Comparison of ENCODE assay signal across 19 cellular contexts in genomic region chr13:72970301-72970880, GRCh38.
DNase-seq lines count a peak whose midpoint lies in the region; ATAC-seq, FAIRE-seq and TF ChIP-seq lines count a peak whose summit lies in the region.
"Had no signal": no experiment of that assay in that cellular context is flagged by ENCODE, and none has a peak within 500 bp of the region (broad histone marks: within the 10 kb centered on the region; RNA-seq: fewer than 3 reads in every experiment).

No MANE protein-coding gene starts in this region.

- H3K27me3 Mint-ChIP-seq in CD4-positive, alpha-beta T cell, result no peaks in the 10 kb centered on the region
- H3K27me3 Mint-ChIP-seq in activated T-helper 1 cell treated with anti-CD3 and anti-CD28 coated beads, Interleukin-12 subunit alpha, Interleukin-12 subunit beta, Interleukin-2, Interleukin-4 antibody, amounts not matched to agents 30 ng/mL and 10 ng/mL and 1 ng/mL, durations not matched to agents 14 hours and 24 hours and 36 hours (ENCODE audit: insufficient read depth), result no peaks in the 10 kb centered on the region
- H3K27me3 Mint-ChIP-seq: B cell; CD4-positive, alpha-beta memory T cell had no signal

- H3K79me1 ChIP-seq in mesenchymal stem cell (replicated peaks; ENCODE audit: low read length, poor library complexity, severe bottlenecking), result peaks cover 2% of the 10 kb centered on the region

- no peak for TF ChIP-seq CTCF in mammary epithelial cell (conservative IDR thresholded peaks at IDR 0.05 in 1 of 2, IDR thresholded peaks at IDR 0.05 in 1 of 2; ENCODE audit: extremely low read depth in 1 of 2, insufficient read depth in 1 of 2, low read depth in 1 of 2, low read length in 2 of 2)
- TF ChIP-seq CTCF in CD4-positive, alpha-beta T cell (IDR thresholded peaks at IDR 0.05), result no peak

- no peak overlapping the region for H4K8ac ChIP-seq in mesenchymal stem cell (ENCODE audit: low read length)

- in situ Hi-C loops in mammary epithelial cell (cut with MboI; ENCODE audit: low sequenced_read_pairs in 2 of 2), result no loop called here

- POLR2A ChIA-PET in CD4-positive, alpha-beta T cell (lab: Charles Lee), result no interaction called here

- H3K4me3 ChIP-seq in mammary epithelial cell (replicated peaks in 1 of 3; ENCODE audit: insufficient read depth in 1 of 3, low read depth in 2 of 3, low read length in 3 of 3) (no peak overlapping the region), small intestine (ENCODE audit: low read depth in 1 of 2, low read length in 2 of 2) (no peak overlapping the region), mesenchymal stem cell (ENCODE audit: insufficient read depth in 1 of 2, low read depth in 1 of 2, low read length in 2 of 2) (no peak overlapping the region)

- DNase-seq in HT-29 (ENCODE audit: low spot score) (peak; percentile 80), mammary epithelial cell (peak; percentile 10), iris pigment epithelial cell (ENCODE audit: low read depth) (peak; percentile 32), small intestine (peak; percentile 92), mesenchymal stem cell (no peak)
- DNase-seq in CD4-positive, alpha-beta T cell, result no peak
- DNase-seq in activated T-helper 1 cell treated with anti-CD3 and anti-CD28 coated beads, Interleukin-12 subunit alpha, Interleukin-12 subunit beta, Interleukin-2, Interleukin-4 antibody, amounts not matched to agents 30 ng/mL and 10 ng/mL and 1 ng/mL, durations not matched to agents 14 hours and 24 hours and 36 hours (ENCODE audit: low spot score), result no peak
- DNase-seq: CD4-positive, alpha-beta memory T cell; GOT3; KG1; MM.1S; NCI-H1105 treated with DMSO at 0.1 percent for 48 hours; NCI-H2029; NCI-H2171 treated with DMSO at 0.1 percent for 48 hours; NCI-H82 had no signal

- dilution Hi-C loops in mammary epithelial cell (cut with HindIII; ENCODE audit: low sequenced_read_pairs), result no loop called here

- no peak overlapping the region for H2BK12ac ChIP-seq in mesenchymal stem cell (ENCODE audit: low read length in 2 of 2)

- ATAC-seq in CD4-positive, alpha-beta T cell (ENCODE audit: poor library complexity), result no peak
- ATAC-seq: Panc1, Right ventricle myocardium inferior had no signal

- no peaks in the 10 kb centered on the region for H3K4me1 ChIP-seq in mammary epithelial cell (ENCODE audit: insufficient read depth, low read length)
- H3K4me1 ChIP-seq in small intestine (ENCODE audit: control insufficient read depth in 2 of 2, insufficient read depth in 1 of 2, low read depth in 1 of 2, low read length in 1 of 2), result no peaks in the 10 kb centered on the region
- H3K4me1 ChIP-seq in mesenchymal stem cell (ENCODE audit: control insufficient read depth, insufficient read depth, low read depth, low read length), result no peaks in the 10 kb centered on the region

- no peaks in the 10 kb centered on the region for H3K9me3 Mint-ChIP-seq in CD4-positive, alpha-beta T cell
- H3K9me3 Mint-ChIP-seq in activated T-helper 1 cell treated with anti-CD3 and anti-CD28 coated beads, Interleukin-12 subunit alpha, Interleukin-12 subunit beta, Interleukin-2, Interleukin-4 antibody, amounts not matched to agents 30 ng/mL and 10 ng/mL and 1 ng/mL, durations not matched to agents 14 hours and 24 hours and 36 hours, result no peaks in the 10 kb centered on the region
- H3K9me3 Mint-ChIP-seq: CD4-positive, alpha-beta memory T cell had no signal

- H2BK15ac ChIP-seq in mesenchymal stem cell (ENCODE audit: low read depth, poor library complexity, severe bottlenecking), result no peak overlapping the region

- WGBS in mammary epithelial cell (ENCODE audit: low coverage, missing lambda C conversion rate), result 81% methylated on average over 2 of the region's 2 CpGs
- 13 to 67% (median 36%) methylated on average over 2 of the region's 2 CpGs for WGBS in small intestine, 3 donors
- no CpG with 5 or more reads among the region's 2 CpGs for WGBS in mesenchymal stem cell

- CTCF ChIA-PET in mammary epithelial cell (lab: Charles Lee; ENCODE audit: low non-redundant PET), result no interaction called here
- CTCF ChIA-PET in CD4-positive, alpha-beta T cell (lab: Charles Lee), result no interaction called here

- no peak overlapping the region for H2BK120ac ChIP-seq in mesenchymal stem cell (ENCODE audit: low read depth, low read length)

- no peak overlapping the region for H3K14ac ChIP-seq in mesenchymal stem cell (ENCODE audit: low read length in 2 of 2)

- H2AK5ac ChIP-seq in mesenchymal stem cell (ENCODE audit: low read length, severe bottlenecking), result no peak overlapping the region

- H3K27ac ChIP-seq in mammary epithelial cell (ENCODE audit: insufficient read depth, low read depth, low read length), result no peak overlapping the region
- H3K27ac ChIP-seq in small intestine (ENCODE audit: low read depth in 1 of 2, low read length in 1 of 2), result no peak overlapping the region
- no peak overlapping the region for H3K27ac ChIP-seq in CD4-positive, alpha-beta T cell (ENCODE audit: low read depth, low read length)
- H3K27ac ChIP-seq in mesenchymal stem cell (ENCODE audit: low read length, poor library complexity, severe bottlenecking), result no peak overlapping the region

- intact Hi-C loops in mammary epithelial cell (cut with micrococcal nuclease), result loop anchor here (5.0 kb wide), 1 partner anchor 87 kb away; the partner anchor contains the start of gene KLF5
- intact Hi-C loops in CD4-positive, alpha-beta T cell (cut with DNase I, micrococcal nuclease), result no loop called here
- intact Hi-C loops in activated T-helper 1 cell treated with anti-CD3 and anti-CD28 coated beads, Interleukin-12 subunit alpha, Interleukin-12 subunit beta, Interleukin-2, Interleukin-4 antibody, amounts not matched to agents 30 ng/mL and 10 ng/mL and 1 ng/mL, durations not matched to agents 14 hours and 24 hours and 36 hours (cut with micrococcal nuclease), result no loop called here

- H4K91ac ChIP-seq in mesenchymal stem cell (ENCODE audit: low read length), result no peak overlapping the region

- peaks cover 49% of the 10 kb centered on the region for H3K36me3 Mint-ChIP-seq in CD4-positive, alpha-beta T cell (ENCODE audit: low read depth)
- H3K36me3 Mint-ChIP-seq in activated T-helper 1 cell treated with anti-CD3 and anti-CD28 coated beads, Interleukin-12 subunit alpha, Interleukin-12 subunit beta, Interleukin-2, Interleukin-4 antibody, amounts not matched to agents 30 ng/mL and 10 ng/mL and 1 ng/mL, durations not matched to agents 14 hours and 24 hours and 36 hours (ENCODE audit: low read depth), result peaks cover 1% of the 10 kb centered on the region

- H3K4ac ChIP-seq in mesenchymal stem cell (ENCODE audit: low read depth in 1 of 2, low read length in 2 of 2), result no peak overlapping the region

- no TSS peak for BruUV-seq in mammary epithelial cell (replicated peaks; lab: Mats Ljungman, UMichigan)

- no peaks in the 10 kb centered on the region for H4K20me1 ChIP-seq in mammary epithelial cell (ENCODE audit: insufficient read depth, low read length)

- H3K27me3 ChIP-seq in mammary epithelial cell (ENCODE audit: insufficient read depth, low read length) (no peaks in the 10 kb centered on the region), small intestine (ENCODE audit: control insufficient read depth in 2 of 2, insufficient read depth in 2 of 2, low read length in 2 of 2) (no peaks in the 10 kb centered on the region), mesenchymal stem cell (ENCODE audit: control insufficient read depth in 1 of 2, insufficient read depth in 1 of 2, low read length in 2 of 2) (no peaks in the 10 kb centered on the region)
- no peaks in the 10 kb centered on the region for H3K27me3 ChIP-seq in CD4-positive, alpha-beta T cell (ENCODE audit: control insufficient read depth, insufficient read depth, low read length)

- H3K18ac ChIP-seq in mesenchymal stem cell (ENCODE audit: low read depth in 1 of 2, low read length in 2 of 2), result no peak overlapping the region

- H2AFZ ChIP-seq in mammary epithelial cell (ENCODE audit: low read depth, low read length) (no peak overlapping the region), mesenchymal stem cell (ENCODE audit: low read depth, low read length) (no peak overlapping the region)

- H3K79me2 ChIP-seq in mammary epithelial cell (ENCODE audit: insufficient read depth, low read length), result no peaks in the 10 kb centered on the region

- no peak overlapping the region for H3K9ac ChIP-seq in mammary epithelial cell (ENCODE audit: insufficient read depth, low read length)
- H3K9ac ChIP-seq in mesenchymal stem cell (ENCODE audit: low read length), result no peak overlapping the region

- peak; percentile 98 for FAIRE-seq in small intestine (lab: Jason Lieb, UNC)
- FAIRE-seq: D721Med had no signal

- no peak overlapping the region for H2BK5ac ChIP-seq in mesenchymal stem cell (ENCODE audit: low read depth, low read length, poor library complexity, severe bottlenecking)

- H3K9me3 ChIP-seq in mammary epithelial cell (replicated peaks; ENCODE audit: insufficient read depth, low read length) (no peaks in the 10 kb centered on the region), small intestine (ENCODE audit: control insufficient read depth, low read depth) (no peaks in the 10 kb centered on the region), mesenchymal stem cell (ENCODE audit: control insufficient read depth, low read length) (no peaks in the 10 kb centered on the region)
- H3K9me3 ChIP-seq in CD4-positive, alpha-beta T cell (ENCODE audit: control insufficient read depth, low read length), result no peaks in the 10 kb centered on the region

- no peak overlapping the region for H3K4me3 Mint-ChIP-seq in CD4-positive, alpha-beta T cell
- no peak overlapping the region for H3K4me3 Mint-ChIP-seq in activated T-helper 1 cell treated with anti-CD3 and anti-CD28 coated beads, Interleukin-12 subunit alpha, Interleukin-12 subunit beta, Interleukin-2, Interleukin-4 antibody, amounts not matched to agents 30 ng/mL and 10 ng/mL and 1 ng/mL, durations not matched to agents 14 hours and 24 hours and 36 hours
- H3K4me3 Mint-ChIP-seq: B cell; CD4-positive, alpha-beta memory T cell had no signal

- H3K4me2 ChIP-seq in mammary epithelial cell (ENCODE audit: insufficient read depth, low read depth, low read length) (no peak overlapping the region), mesenchymal stem cell (ENCODE audit: low read length, poor library complexity, severe bottlenecking) (no peak overlapping the region)

- H3K36me3 ChIP-seq in mammary epithelial cell (ENCODE audit: insufficient read depth, low read length) (peaks cover 3% of the 10 kb centered on the region), small intestine (ENCODE audit: control insufficient read depth in 2 of 2, insufficient read depth in 2 of 2, low read length in 2 of 2) (peaks cover 0 to 3% of the 10 kb centered on the region in 2 donors), mesenchymal stem cell (ENCODE audit: control insufficient read depth in 1 of 2, insufficient read depth in 2 of 2, low read depth in 1 of 2, low read length in 2 of 2) (peaks cover 0 to 5% of the 10 kb centered on the region in 2 experiments)

- H3K23ac ChIP-seq in mesenchymal stem cell (ENCODE audit: low read length in 2 of 2), result no peak overlapping the region

- H3K4me1 Mint-ChIP-seq in CD4-positive, alpha-beta T cell (ENCODE audit: low read depth), result no peaks in the 10 kb centered on the region
- no peaks in the 10 kb centered on the region for H3K4me1 Mint-ChIP-seq in activated T-helper 1 cell treated with anti-CD3 and anti-CD28 coated beads, Interleukin-12 subunit alpha, Interleukin-12 subunit beta, Interleukin-2, Interleukin-4 antibody, amounts not matched to agents 30 ng/mL and 10 ng/mL and 1 ng/mL, durations not matched to agents 14 hours and 24 hours and 36 hours (ENCODE audit: low read depth)
- H3K4me1 Mint-ChIP-seq: CD4-positive, alpha-beta memory T cell had no signal

- no peak overlapping the region for H3K27ac Mint-ChIP-seq in CD4-positive, alpha-beta T cell
- no peak overlapping the region for H3K27ac Mint-ChIP-seq in activated T-helper 1 cell treated with anti-CD3 and anti-CD28 coated beads, Interleukin-12 subunit alpha, Interleukin-12 subunit beta, Interleukin-2, Interleukin-4 antibody, amounts not matched to agents 30 ng/mL and 10 ng/mL and 1 ng/mL, durations not matched to agents 14 hours and 24 hours and 36 hours
- H3K27ac Mint-ChIP-seq: B cell; CD4-positive, alpha-beta memory T cell had no signal

Comparison
In these comparisons a context has a peak if more than half of its experiments do, and no peak if none do; other contexts are left out.
1. DNase-seq: peak in HT-29 (single experiment), mammary epithelial cell (single experiment), iris pigment epithelial cell (single experiment) and small intestine (single experiment); none in CD4-positive, alpha-beta T cell (0 of 10), mesenchymal stem cell (single experiment) and activated T-helper 1 cell treated with anti-CD3 and anti-CD28 coated beads, Interleukin-12 subunit alpha, Interleukin-12 subunit beta, Interleukin-2, Interleukin-4 antibody, amounts not matched to agents 30 ng/mL and 10 ng/mL and 1 ng/mL, durations not matched to agents 14 hours and 24 hours and 36 hours (single experiment).